Comparison of ENCODE assay signal across 30 cellular contexts in genomic region chr11:129435499-129436245, GRCh38.
DNase-seq lines count a peak whose midpoint lies in the region; ATAC-seq lines count a peak whose summit lies in the region.
"Had no signal": no experiment of that assay in that cellular context is flagged by ENCODE, and none has a peak within 500 bp of the region (broad histone marks: within the 10 kb centered on the region; RNA-seq: fewer than 3 reads in every experiment).

No MANE protein-coding gene starts in this region.

- H4K8ac ChIP-seq in trophoblast cell (ENCODE audit: low read depth, low read length) = no peak overlapping the region

- H3K27me3 ChIP-seq in trophoblast cell (ENCODE audit: insufficient read depth, low read length) = no peaks in the 10 kb centered on the region
- H3K27me3 ChIP-seq: adrenal gland, esophagus squamous epithelium, heart left ventricle, Peyer's patch, uterus had no signal

- H2AK5ac ChIP-seq in trophoblast cell (ENCODE audit: low read length) = no peak overlapping the region

- H3K9me3 Mint-ChIP-seq in activated T-cell treated with anti-CD3 and anti-CD28 coated beads, Interleukin-2, amount 50 U/mL, for 24 hours = peaks cover 5% of the 10 kb centered on the region

- H3K4me1 ChIP-seq in trophoblast cell (ENCODE audit: control insufficient read depth in 1 of 2, insufficient read depth in 2 of 2, low read length in 2 of 2) = peaks cover 7 to 8% of the 10 kb centered on the region in 2 experiments
- H3K4me1 ChIP-seq: A549, adrenal gland, heart left ventricle, Peyer's patch, uterus had no signal

- H3K9me3 ChIP-seq in trophoblast cell (ENCODE audit: insufficient read depth, low read depth, low read length) = peaks cover 2% of the 10 kb centered on the region
- H3K9me3 ChIP-seq: adrenal gland, thoracic aorta, uterus had no signal

- peaks cover 0 to 7% of the 10 kb centered on the region in 2 experiments for H3K36me3 ChIP-seq in trophoblast cell (ENCODE audit: control insufficient read depth in 1 of 2, insufficient read depth in 2 of 2, low read length in 2 of 2)
- H3K36me3 ChIP-seq: adrenal gland, heart left ventricle, thoracic aorta, uterus had no signal

- H3K36me3 Mint-ChIP-seq in activated T-cell treated with anti-CD3 and anti-CD28 coated beads, Interleukin-2, amount 50 U/mL, for 24 hours (ENCODE audit: low read depth) = no peaks in the 10 kb centered on the region

- DNase-seq in activated T-cell treated with anti-CD3 and anti-CD28 coated beads, Interleukin-2, amount 50 U/mL, for 24 hours = no peak
- no peak for DNase-seq in activated T-cell treated with anti-CD3 and anti-CD28 coated beads for 4 hours
- peak; percentile 97 for DNase-seq in NCI-H226
- peak; percentile 68 for DNase-seq in epithelial cell of prostate (ENCODE audit: low read depth, low spot score)
- peak; percentile 79 to 80 for DNase-seq in trophoblast cell
- DNase-seq in DMS53 (lab: John Stamatoyannopoulos, UW) = no peak
- DNase-seq in 8988T = no peak
- DNase-seq: activated CD8-positive, alpha-beta memory T cell treated with anti-CD3 and anti-CD28 coated beads for 24 hours; adrenal gland; cerebellar nuclear complex; dermis blood vessel endothelial cell; esophagus squamous epithelium; foreskin melanocyte; GOT3; heart left ventricle; islet precursor cell; naive B cell; NCI-H2081; NCI-H345; NCI-H69; Peyer's patch; retina; SHP77 treated with DMSO at 0.1 percent for 48 hours; uterus had no signal

- H2AFZ ChIP-seq in trophoblast cell (ENCODE audit: insufficient read depth, low read length, poor library complexity) = no peak overlapping the region

- no peak overlapping the region for H3K18ac ChIP-seq in trophoblast cell (ENCODE audit: low read length)

- H3K4me1 Mint-ChIP-seq in activated T-cell treated with anti-CD3 and anti-CD28 coated beads, Interleukin-2, amount 50 U/mL, for 24 hours (ENCODE audit: low read depth) = peaks cover 17% of the 10 kb centered on the region
- H3K4me1 Mint-ChIP-seq: naive B cell had no signal

- H3K79me2 ChIP-seq in trophoblast cell (ENCODE audit: control insufficient read depth, insufficient read depth, low read length, poor library complexity) = no peaks in the 10 kb centered on the region

- peaks cover 36% of the 10 kb centered on the region for H3K27me3 Mint-ChIP-seq in activated T-cell treated with anti-CD3 and anti-CD28 coated beads, Interleukin-2, amount 50 U/mL, for 24 hours

- no peak overlapping the region for H3K9ac ChIP-seq in trophoblast cell (ENCODE audit: low read length)
- H3K9ac ChIP-seq: KMS-11 had no signal

- no peak overlapping the region for H3K4me2 ChIP-seq in trophoblast cell (ENCODE audit: low read length)
- H3K4me2 ChIP-seq: A549, KMS-11 had no signal

- no peak overlapping the region for H4K91ac ChIP-seq in trophoblast cell (ENCODE audit: low read depth, low read length)

- no peak for ATAC-seq in GM18868 (IDR thresholded peaks at IDR 0.05; ENCODE audit: unreplicated experiment)
- ATAC-seq: A549, heart left ventricle had no signal

- no peak overlapping the region for H3K4ac ChIP-seq in trophoblast cell (ENCODE audit: low read depth, low read length)

- H3K27ac Mint-ChIP-seq in activated T-cell treated with anti-CD3 and anti-CD28 coated beads, Interleukin-2, amount 50 U/mL, for 24 hours = peak overlapping the region; percentile 88
- H3K27ac Mint-ChIP-seq: naive B cell; stimulated activated naive CD8-positive, alpha-beta T cell treated with anti-CD3 and anti-CD28 coated beads, Interleukin-15, Interleukin-2, amounts not matched to agents 100 ng/mL and 50 ng/mL, for 24 hours had no signal

- H3K27ac ChIP-seq in epithelial cell of prostate = peak overlapping the region; percentile 89
- H3K27ac ChIP-seq in trophoblast cell (ENCODE audit: low read depth, low read length) = no peak overlapping the region
- H3K27ac ChIP-seq: A549, adrenal gland, esophagus squamous epithelium, heart left ventricle, HL-60, KMS-11, Peyer's patch, thoracic aorta, uterus had no signal

- H3K79me1 ChIP-seq in trophoblast cell (ENCODE audit: low read length) = no peaks in the 10 kb centered on the region

- no CpG with 5 or more reads among the region's 7 CpGs for WGBS in trophoblast cell (ENCODE audit: extremely low coverage, insufficient coverage, insufficient read length)

- H4K12ac ChIP-seq in trophoblast cell (ENCODE audit: low read depth, low read length) = no peak overlapping the region

- no peak overlapping the region for H2BK12ac ChIP-seq in trophoblast cell (ENCODE audit: low read length)

- H3K23ac ChIP-seq in trophoblast cell (ENCODE audit: low read length) = no peak overlapping the region

- H2BK120ac ChIP-seq in trophoblast cell (ENCODE audit: insufficient read depth, low read length, poor library complexity) = no peak overlapping the region

- peak overlapping the region; percentile 17 for H3K4me3 Mint-ChIP-seq in activated T-cell treated with anti-CD3 and anti-CD28 coated beads, Interleukin-2, amount 50 U/mL, for 24 hours
- H3K4me3 Mint-ChIP-seq: naive B cell; stimulated activated naive CD8-positive, alpha-beta T cell treated with anti-CD3 and anti-CD28 coated beads, Interleukin-15, Interleukin-2, amounts not matched to agents 100 ng/mL and 50 ng/mL, for 24 hours had no signal

- no peak overlapping the region for H3K4me3 ChIP-seq in trophoblast cell (ENCODE audit: low read depth, low read length)
- H3K4me3 ChIP-seq: A549, adrenal gland, esophagus squamous epithelium, heart left ventricle, Peyer's patch, thoracic aorta, uterus had no signal

- no peak overlapping the region for H3K14ac ChIP-seq in trophoblast cell (ENCODE audit: low read length)

- no peak overlapping the region for H2BK5ac ChIP-seq in trophoblast cell (ENCODE audit: low read depth, low read length, poor library complexity)

Comparison
In these comparisons a context has a peak if more than half of its experiments do, and no peak if none do; other contexts are left out.
1. DNase-seq: peak in NCI-H226 (single experiment), epithelial cell of prostate (single experiment) and trophoblast cell (2 of 2); none in activated T-cell treated with anti-CD3 and anti-CD28 coated beads, Interleukin-2, amount 50 U/mL, for 24 hours (single experiment), activated T-cell treated with anti-CD3 and anti-CD28 coated beads for 4 hours (single experiment), DMS53 (single experiment) and 8988T (single experiment).